17 cellular contexts compared by ENCODE assay signal in genomic region chr11:87628161-87628560, GRCh38.
A peak's percentile ranks its signal among the peaks of the same experiment; 100 is the strongest.
DNase-seq lines count a peak whose midpoint lies in the region; ATAC-seq and TF ChIP-seq lines count a peak whose summit lies in the region.
"Had no signal": no experiment of that assay in that cellular context is flagged by ENCODE, and none has a peak within 500 bp of the region (broad histone marks: within the 10 kb centered on the region; RNA-seq: fewer than 3 reads in every experiment).

No MANE protein-coding gene starts in this region.

- H4K20me1 ChIP-seq in hepatocyte (ENCODE audit: insufficient read depth, poor library complexity, severe bottlenecking), result no peaks in the 10 kb centered on the region

- no peak overlapping the region for H3K4me3 ChIP-seq in hepatocyte
- H3K4me3 ChIP-seq: SK-N-MC had no signal

- no peak overlapping the region for H2AFZ ChIP-seq in hepatocyte

- TF ChIP-seq CTCF in hepatocyte (IDR thresholded peaks at IDR 0.05; ENCODE audit: poor library complexity), result no peak

- H3K27ac Mint-ChIP-seq in activated naive CD8-positive, alpha-beta T cell treated with anti-CD3 and anti-CD28 coated beads, Interleukin-2, amount 50 U/mL, for 24 hours, result no peak overlapping the region

- no peak overlapping the region for H3K4me3 Mint-ChIP-seq in activated naive CD8-positive, alpha-beta T cell treated with anti-CD3 and anti-CD28 coated beads, Interleukin-2, amount 50 U/mL, for 24 hours

- H3K9me3 Mint-ChIP-seq in activated naive CD8-positive, alpha-beta T cell treated with anti-CD3 and anti-CD28 coated beads, Interleukin-2, amount 50 U/mL, for 24 hours, result peaks cover 12% of the 10 kb centered on the region

- WGBS in hepatocyte (ENCODE audit: low lambda C conversion rate, missing lambda C conversion rate), result 56% methylated on average over 4 of the region's 4 CpGs

- H3K79me2 ChIP-seq in hepatocyte, result no peaks in the 10 kb centered on the region

- H3K27ac ChIP-seq in hepatocyte, result no peak overlapping the region
- H3K27ac ChIP-seq: SK-N-MC had no signal

- peak; percentile 13 for DNase-seq in NCI-H69 (lab: John Stamatoyannopoulos, UW)
- peak; percentile 8 for DNase-seq in hepatocyte (ENCODE audit: low spot score)
- peak; percentile 32 for DNase-seq in occipital lobe (lab: John Stamatoyannopoulos, UW)
- DNase-seq in activated naive CD8-positive, alpha-beta T cell treated with anti-CD3 and anti-CD28 coated beads, Interleukin-2, amount 50 U/mL, for 24 hours, result no peak
- no peak for DNase-seq in dedifferentiated amniotic fluid mesenchymal stem cell (ENCODE audit: extremely low spot score)
- no peak for DNase-seq in glomerular visceral epithelial cell (ENCODE audit: extremely low spot score)
- DNase-seq: AML-193, GDM1, GOT3, KBM-7, NCI-H1105, NCI-H2081, NCI-H446 treated with DMSO at 0.1 percent for 48 hours had no signal

- no peak for ATAC-seq in HG02798 (IDR thresholded peaks at IDR 0.05; ENCODE audit: poor library complexity, unreplicated experiment)
- no peak for ATAC-seq in activated naive CD8-positive, alpha-beta T cell treated with anti-CD3 and anti-CD28 coated beads, Interleukin-2, amount 50 U/mL, for 24 hours
- ATAC-seq: HepG2, Right ventricle myocardium inferior had no signal

- peaks cover 2% of the 10 kb centered on the region for H3K36me3 Mint-ChIP-seq in activated naive CD8-positive, alpha-beta T cell treated with anti-CD3 and anti-CD28 coated beads, Interleukin-2, amount 50 U/mL, for 24 hours (ENCODE audit: low read depth)

- no peaks in the 10 kb centered on the region for H3K4me1 Mint-ChIP-seq in activated naive CD8-positive, alpha-beta T cell treated with anti-CD3 and anti-CD28 coated beads, Interleukin-2, amount 50 U/mL, for 24 hours

- no peak overlapping the region for H3K4me2 ChIP-seq in hepatocyte

- H3K36me3 ChIP-seq in hepatocyte (replicated peaks; ENCODE audit: insufficient read depth, low read depth), result no peaks in the 10 kb centered on the region

- no peaks in the 10 kb centered on the region for H3K4me1 ChIP-seq in hepatocyte (ENCODE audit: insufficient read depth)

- no peaks in the 10 kb centered on the region for H3K27me3 ChIP-seq in hepatocyte

- H3K9me2 ChIP-seq in hepatocyte (replicated peaks; ENCODE audit: insufficient read depth), result no peaks in the 10 kb centered on the region

- no peaks in the 10 kb centered on the region for H3K27me3 Mint-ChIP-seq in activated naive CD8-positive, alpha-beta T cell treated with anti-CD3 and anti-CD28 coated beads, Interleukin-2, amount 50 U/mL, for 24 hours

- no peaks in the 10 kb centered on the region for H3K9me3 ChIP-seq in hepatocyte (ENCODE audit: low read depth)

Comparison
In these comparisons a context has a peak if more than half of its experiments do, and no peak if none do; other contexts are left out.
1. DNase-seq: peak in NCI-H69 (single experiment), hepatocyte (single experiment) and occipital lobe (single experiment); none in activated naive CD8-positive, alpha-beta T cell treated with anti-CD3 and anti-CD28 coated beads, Interleukin-2, amount 50 U/mL, for 24 hours (single experiment), dedifferentiated amniotic fluid mesenchymal stem cell (single experiment) and glomerular visceral epithelial cell (single experiment).